12 cellular contexts compared by ENCODE assay signal in the genomic region with DNA sequence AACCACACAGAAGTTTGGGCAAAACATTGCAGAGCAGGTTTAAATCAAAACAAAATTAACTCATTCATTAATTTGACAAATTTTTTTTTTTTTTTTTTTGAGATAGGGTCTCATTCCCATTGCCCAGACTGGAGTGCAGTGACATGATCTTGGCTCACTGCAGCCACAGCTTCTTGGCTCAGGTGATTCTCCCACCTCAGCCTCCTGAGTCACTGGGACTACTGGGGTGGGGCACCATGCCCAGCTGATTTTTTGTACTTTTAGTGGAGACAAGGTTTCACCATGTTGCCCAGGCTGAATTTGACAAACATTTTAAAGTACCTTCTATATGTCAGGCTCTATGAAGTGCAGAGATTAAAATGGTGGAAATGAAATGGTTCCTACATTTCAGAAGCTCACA.
DNase-seq lines count a peak whose midpoint lies in the region; ATAC-seq and TF ChIP-seq lines count a peak whose summit lies in the region.
"Had no signal": no experiment of that assay in that cellular context is flagged by ENCODE, and none has a peak within 500 bp of the region (broad histone marks: within the 10 kb centered on the region; RNA-seq: fewer than 3 reads in every experiment).

No MANE protein-coding gene starts in this region.

- CTCF ChIA-PET in mammary epithelial cell (lab: Charles Lee; ENCODE audit: low non-redundant PET), result no interaction called here

- H2AFZ ChIP-seq in OCI-LY3 (ENCODE audit: low read depth, low read length) (peak overlapping the region; percentile 62; the same call in 1 of the 2 replicates), mammary epithelial cell (ENCODE audit: low read depth, low read length) (peak overlapping the region; percentile 14)

- no peak for TF ChIP-seq CTCF in OCI-LY3 (IDR thresholded peaks at IDR 0.05; ENCODE audit: low read depth, low read length)
- TF ChIP-seq CTCF in mammary epithelial cell (conservative IDR thresholded peaks at IDR 0.05 in 1 of 2, IDR thresholded peaks at IDR 0.05 in 1 of 2; ENCODE audit: extremely low read depth in 1 of 2, insufficient read depth in 1 of 2, low read depth in 1 of 2, low read length in 2 of 2), result no peak
- TF ChIP-seq CTCF in nephron (IDR thresholded peaks at IDR 0.05; ENCODE audit: unreplicated experiment in 3 of 3), result no peak
- TF ChIP-seq CTCF in gastrocnemius medialis (IDR thresholded peaks at IDR 0.05 in 4 of 5, conservative IDR thresholded peaks at IDR 0.05 in 1 of 5), result no peak
- TF ChIP-seq CTCF in colonic mucosa (IDR thresholded peaks at IDR 0.05), result no peak

- in situ Hi-C loops in mammary epithelial cell (cut with MboI; ENCODE audit: low sequenced_read_pairs in 2 of 2) (no loop called here), gastrocnemius medialis (cut with MboI; ENCODE audit: low sequenced_read_pairs in 4 of 4) (no loop called here)

- no peaks in the 10 kb centered on the region for H3K9me3 Mint-ChIP-seq in nephron

- H3K27ac ChIP-seq in OCI-LY3 (ENCODE audit: low read length) (no peak overlapping the region), mammary epithelial cell (ENCODE audit: insufficient read depth, low read depth, low read length) (no peak overlapping the region), gastrocnemius medialis (peak overlapping the region in 3 of 4 donors; percentile 13 to 46 (median 22)), colonic mucosa (no peak overlapping the region)
- H3K27ac ChIP-seq: C4-2B had no signal

- no peak for TF ChIP-seq POLR2A in gastrocnemius medialis (IDR thresholded peaks at IDR 0.05)

- H3K9me3 ChIP-seq in OCI-LY3 (ENCODE audit: insufficient read depth, low read length) (no peaks in the 10 kb centered on the region), mammary epithelial cell (replicated peaks; ENCODE audit: insufficient read depth, low read length) (no peaks in the 10 kb centered on the region), gastrocnemius medialis (no peaks in the 10 kb centered on the region), colonic mucosa (no peaks in the 10 kb centered on the region)
- H3K9me3 ChIP-seq: BE2C, HAP-1 had no signal

- H3K9ac ChIP-seq in OCI-LY3 (ENCODE audit: low read length) (no peak overlapping the region), mammary epithelial cell (ENCODE audit: insufficient read depth, low read length) (no peak overlapping the region), colonic mucosa (ENCODE audit: low read depth in 2 of 2, low read length in 2 of 2) (no peak overlapping the region)

- H3K27ac Mint-ChIP-seq in nephron, result peak overlapping the region in 2 of 3 experiments; percentile 11 to 54
- H3K27ac Mint-ChIP-seq: CD4-positive, alpha-beta memory T cell had no signal

- H3K4me3 Mint-ChIP-seq in nephron, result no peak overlapping the region
- H3K4me3 Mint-ChIP-seq: CD4-positive, alpha-beta memory T cell had no signal

- H3K36me3 Mint-ChIP-seq in nephron (ENCODE audit: low read depth), result no peaks in the 10 kb centered on the region
- H3K36me3 Mint-ChIP-seq: CD4-positive, alpha-beta memory T cell had no signal

- dilution Hi-C loops in mammary epithelial cell (cut with HindIII; ENCODE audit: low sequenced_read_pairs), result no loop called here

- no peaks in the 10 kb centered on the region for H4K20me1 ChIP-seq in OCI-LY3 (ENCODE audit: insufficient read depth, low read length)
- H4K20me1 ChIP-seq in mammary epithelial cell (ENCODE audit: insufficient read depth, low read length), result no peaks in the 10 kb centered on the region

- no peak for ATAC-seq in gastrocnemius medialis
- ATAC-seq in GM18867 (IDR thresholded peaks at IDR 0.05; ENCODE audit: unreplicated experiment), result no peak

- H3K4me3 ChIP-seq in OCI-LY3 (ENCODE audit: low read length) (no peak overlapping the region), mammary epithelial cell (replicated peaks in 1 of 3; ENCODE audit: insufficient read depth in 1 of 3, low read depth in 2 of 3, low read length in 3 of 3) (no peak overlapping the region), gastrocnemius medialis (no peak overlapping the region), colonic mucosa (no peak overlapping the region)
- H3K4me3 ChIP-seq: HAP-1 had no signal

- no peaks in the 10 kb centered on the region for H3K27me3 Mint-ChIP-seq in nephron (ENCODE audit: low read depth)

- H3K4me2 ChIP-seq in OCI-LY3 (ENCODE audit: low read length), result peak overlapping the region; percentile 49; the same call in 1 of the 2 replicates
- no peak overlapping the region for H3K4me2 ChIP-seq in mammary epithelial cell (ENCODE audit: insufficient read depth, low read depth, low read length)

- H3K79me2 ChIP-seq in OCI-LY3 (ENCODE audit: low read length) (no peaks in the 10 kb centered on the region), mammary epithelial cell (ENCODE audit: insufficient read depth, low read length) (no peaks in the 10 kb centered on the region)

- DNase-seq in mammary epithelial cell (peak; percentile 36), gastrocnemius medialis (no peak), colonic mucosa (no peak)
- no peak for DNase-seq in stimulated activated CD4-positive, alpha-beta T cell treated with anti-CD3 and anti-CD28 coated beads, Interleukin-4, amount 100 ng/mL, for 24 hours
- DNase-seq: CD4-positive, alpha-beta memory T cell; IMR-90 had no signal

- peaks cover 17% of the 10 kb centered on the region for H3K4me1 Mint-ChIP-seq in nephron
- H3K4me1 Mint-ChIP-seq: CD4-positive, alpha-beta memory T cell had no signal

- H3K4me1 ChIP-seq in OCI-LY3 (ENCODE audit: low read length) (peaks cover 21% of the 10 kb centered on the region), mammary epithelial cell (ENCODE audit: insufficient read depth, low read length) (no peaks in the 10 kb centered on the region), gastrocnemius medialis (no peaks in the 10 kb centered on the region), colonic mucosa (no peaks in the 10 kb centered on the region)

- H3K27me3 ChIP-seq in OCI-LY3 (ENCODE audit: low read depth, low read length), result no peaks in the 10 kb centered on the region
- H3K27me3 ChIP-seq in mammary epithelial cell (ENCODE audit: insufficient read depth, low read length), result no peaks in the 10 kb centered on the region
- no peaks in the 10 kb centered on the region for H3K27me3 ChIP-seq in gastrocnemius medialis
- no peaks in the 10 kb centered on the region for H3K27me3 ChIP-seq in colonic mucosa
- H3K27me3 ChIP-seq: BE2C had no signal

- BruUV-seq in mammary epithelial cell (replicated peaks; lab: Mats Ljungman, UMichigan), result no TSS peak

- H3K36me3 ChIP-seq in OCI-LY3 (replicated peaks; ENCODE audit: low read depth, low read length) (no peaks in the 10 kb centered on the region), mammary epithelial cell (ENCODE audit: insufficient read depth, low read length) (no peaks in the 10 kb centered on the region), gastrocnemius medialis (peaks cover 0 to 5% of the 10 kb centered on the region in 2 donors), colonic mucosa (no peaks in the 10 kb centered on the region)
- H3K36me3 ChIP-seq: BE2C, HAP-1 had no signal

- intact Hi-C loops in mammary epithelial cell (cut with micrococcal nuclease) (no loop called here), gastrocnemius medialis (cut with DNase I; ENCODE audit: low total_unique reads) (no loop called here), colonic mucosa (cut with DNase I) (no loop called here)

Comparison
In these comparisons a context has a peak if more than half of its experiments do, and no peak if none do; other contexts are left out.
1. H3K27ac ChIP-seq: peak in gastrocnemius medialis (3 of 4); none in OCI-LY3 (single experiment), mammary epithelial cell (single experiment) and colonic mucosa (single experiment).